ENCODE assay signal across 29 cellular contexts in genomic region chr11:110023711-110024110, GRCh38.
"Had no signal": no experiment of that assay in that cellular context is flagged by ENCODE, and none has a peak within 500 bp of the region (broad histone marks: within the 10 kb centered on the region; RNA-seq: fewer than 3 reads in every experiment).

No MANE protein-coding gene starts in this region.

- FAIRE-seq: small intestine had no signal

- H3K27me3 ChIP-seq: neural progenitor cell, ovary, right lobe of liver, sigmoid colon, suprapubic skin, testis, tibial artery, transverse colon, upper lobe of right lung, uterus had no signal

- H3K9me3 ChIP-seq: ovary, psoas muscle, right lobe of liver, sigmoid colon, suprapubic skin, testis, tibial artery, transverse colon, upper lobe of right lung, uterus had no signal

- H3K4me3 Mint-ChIP-seq: natural killer cell; nephron; neural progenitor cell; stimulated activated effector memory CD8-positive, alpha-beta T cell treated with anti-CD3 and anti-CD28 coated beads, Interleukin-12 subunit alpha, Interleukin-12 subunit beta, amount 100 ng/mL, for 72 hours; stimulated activated naive B cell treated with anti-CD40 and anti-IgM and Interleukin-4, amounts not matched to agents 10 μg/mL and 1 μg/mL and 100 μg/mL, for 72 hours; stimulated activated naive CD8-positive, alpha-beta T cell treated with anti-CD3 and anti-CD28 coated beads, Interleukin-15, amount 100 ng/mL, for 72 hours; type B pancreatic cell had no signal

- H3K36me3 ChIP-seq: neural progenitor cell, ovary, right lobe of liver, sigmoid colon, suprapubic skin, tibial artery, transverse colon, upper lobe of right lung, uterus had no signal

- H3K27ac Mint-ChIP-seq: natural killer cell; nephron; neural progenitor cell; progenitor cell of endocrine pancreas; stimulated activated effector memory CD8-positive, alpha-beta T cell treated with anti-CD3 and anti-CD28 coated beads, Interleukin-12 subunit alpha, Interleukin-12 subunit beta, amount 100 ng/mL, for 72 hours; stimulated activated naive CD8-positive, alpha-beta T cell treated with anti-CD3 and anti-CD28 coated beads, Interleukin-15, amount 100 ng/mL, for 72 hours; type B pancreatic cell had no signal

- H3K9ac ChIP-seq: neural progenitor cell, parathyroid adenoma had no signal

- H3K4me3 ChIP-seq: neural progenitor cell, ovary, psoas muscle, right lobe of liver, sigmoid colon, suprapubic skin, testis, tibial artery, transverse colon, upper lobe of right lung, uterus had no signal

- H2AFZ ChIP-seq: neural progenitor cell, parathyroid adenoma had no signal

- H3K27ac ChIP-seq: neural progenitor cell, ovary, parathyroid adenoma, psoas muscle, right lobe of liver, sigmoid colon, suprapubic skin, testis, tibial artery, transverse colon, upper lobe of right lung, uterus had no signal

- H3K4me1 ChIP-seq: parathyroid adenoma, psoas muscle, sigmoid colon, tibial artery, transverse colon, upper lobe of right lung, uterus had no signal

- H3K4me1 Mint-ChIP-seq: natural killer cell; nephron; stimulated activated effector memory CD8-positive, alpha-beta T cell treated with anti-CD3 and anti-CD28 coated beads, Interleukin-12 subunit alpha, Interleukin-12 subunit beta, amount 100 ng/mL, for 72 hours; stimulated activated naive CD8-positive, alpha-beta T cell treated with anti-CD3 and anti-CD28 coated beads, Interleukin-15, amount 100 ng/mL, for 72 hours had no signal

- H3K9me3 Mint-ChIP-seq: nephron, neural progenitor cell, type B pancreatic cell had no signal

- ATAC-seq: natural killer cell; psoas muscle; right cardiac atrium; right lobe of liver; stimulated activated effector memory CD8-positive, alpha-beta T cell treated with anti-CD3 and anti-CD28 coated beads, Interleukin-12 subunit alpha, Interleukin-12 subunit beta, amount 100 ng/mL, for 72 hours; stimulated activated naive B cell treated with anti-CD40 and anti-IgM and Interleukin-4, amounts not matched to agents 10 μg/mL and 1 μg/mL and 100 μg/mL, for 72 hours; stimulated activated naive CD8-positive, alpha-beta T cell treated with anti-CD3 and anti-CD28 coated beads, Interleukin-15, amount 100 ng/mL, for 72 hours; stimulated activated naive CD8-positive, alpha-beta T cell treated with anti-CD3 and anti-CD28 coated beads, Interleukin-15, Interleukin-2, amounts not matched to agents 100 U/mL and 50 U/mL, for 24 hours; upper lobe of right lung had no signal

- H3K27me3 Mint-ChIP-seq: progenitor cell of endocrine pancreas, type B pancreatic cell had no signal

- H3K36me3 Mint-ChIP-seq: natural killer cell; neural progenitor cell; stimulated activated effector memory CD8-positive, alpha-beta T cell treated with anti-CD3 and anti-CD28 coated beads, Interleukin-12 subunit alpha, Interleukin-12 subunit beta, amount 100 ng/mL, for 72 hours; type B pancreatic cell had no signal

- H3K4me2 ChIP-seq: neural progenitor cell had no signal

- DNase-seq: natural killer cell; occipital lobe; ovary; posterior cingulate gyrus; psoas muscle; right cardiac atrium; right lobe of liver; sigmoid colon; small intestine; stimulated activated CD4-positive, alpha-beta T cell treated with anti-CD3 and anti-CD28 coated beads, Interleukin-15, amount 100 ng/mL, for 24 hours; stimulated activated CD4-positive, alpha-beta T cell treated with anti-CD3 and anti-CD28 coated beads, Interleukin-2, amount 100 ng/mL, for 24 hours; stimulated activated CD4-positive, alpha-beta T cell treated with anti-CD3 and anti-CD28 coated beads, Interleukin-2, amount 100 ng/mL, for 48 hours; stimulated activated CD4-positive, alpha-beta T cell treated with anti-CD3 and anti-CD28 coated beads, Interleukin-4, amount 100 ng/mL, for 24 hours; stimulated activated naive B cell treated with anti-CD40 and anti-IgM and Interleukin-4, amounts not matched to agents 10 μg/mL and 1 μg/mL and 100 μg/mL, for 72 hours; stimulated activated naive CD8-positive, alpha-beta T cell treated with anti-CD3 and anti-CD28 coated beads, Interleukin-15, amount 100 ng/mL, for 72 hours; stimulated activated naive CD8-positive, alpha-beta T cell treated with anti-CD3 and anti-CD28 coated beads, Interleukin-15, Interleukin-2, amounts not matched to agents 100 U/mL and 50 U/mL, for 24 hours; substantia nigra; testis; tibial artery; transverse colon; upper lobe of right lung; uterus had no signal

- H3K79me2 ChIP-seq: parathyroid adenoma had no signal
